In the genomic region with DNA sequence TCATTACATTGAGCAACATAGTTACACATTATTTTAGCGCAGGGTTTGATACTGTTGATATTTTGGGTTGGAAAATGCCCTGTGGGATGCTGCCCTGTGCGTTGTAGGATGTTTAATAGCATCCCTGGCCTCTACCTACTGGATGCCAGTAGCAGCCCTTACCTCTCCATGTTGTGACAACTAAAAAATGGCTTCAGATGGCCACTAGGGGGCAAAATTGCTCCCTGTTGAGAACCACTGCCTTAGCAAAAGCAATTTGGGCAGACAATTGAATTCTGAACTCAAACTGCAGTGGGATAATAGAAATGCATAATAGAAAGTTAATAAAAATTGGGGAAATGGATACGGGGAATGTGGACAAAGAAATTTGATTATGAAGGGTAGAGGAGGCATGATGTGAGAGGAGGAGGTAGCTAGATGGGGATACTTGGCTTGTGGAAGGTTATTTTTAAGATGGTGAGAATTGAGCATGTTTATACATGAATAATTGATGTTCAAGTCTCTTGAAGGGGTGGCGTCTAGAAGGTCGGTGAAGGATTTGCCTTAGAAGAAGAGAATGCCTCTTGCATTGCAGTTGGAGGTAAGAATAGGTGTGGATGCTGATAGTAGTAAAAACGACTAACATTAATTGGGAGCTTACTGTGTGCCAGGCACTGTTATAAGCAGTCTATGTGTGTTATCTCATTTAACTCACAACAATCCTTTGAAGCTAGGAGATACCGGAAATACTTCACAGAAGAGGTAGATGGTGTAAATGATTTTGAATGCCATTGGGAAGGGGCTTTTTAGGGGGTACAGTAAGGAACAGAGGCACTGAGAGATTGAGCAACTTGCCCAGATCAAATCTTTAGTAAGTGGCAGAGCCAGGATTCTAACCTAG, we compare ENCODE assay signal across 8 cellular contexts. TPM values are rescaled to one million over a fixed set of nuclear protein-coding genes. Genes with fewer than 3 reads are reported as not detected.
DNase-seq lines count a peak whose midpoint lies in the region; ATAC-seq lines count a peak whose summit lies in the region.

No MANE protein-coding gene starts in this region.

- no peaks in the 10 kb centered on the region for H3K27me3 ChIP-seq in SJCRH30

- H3K4me1 Mint-ChIP-seq in activated naive CD8-positive, alpha-beta T cell (ENCODE audit: low read depth), result peaks cover 7% of the 10 kb centered on the region

- peak; percentile 72 for DNase-seq in EH (ENCODE audit: low read depth)
- DNase-seq in LoVo (ENCODE audit: low spot score), result peak; percentile 48
- peak; percentile 60 to 83 for DNase-seq in SJCRH30
- no peak for DNase-seq in left ventricle myocardium superior
- peak; percentile 14 for DNase-seq in skeletal muscle cell (ENCODE audit: low read depth)

- peak overlapping the region; percentile 72 for H3K27ac Mint-ChIP-seq in activated naive CD8-positive, alpha-beta T cell

- H3K4me3 ChIP-seq in SJCRH30 (no peak overlapping the region), skeletal muscle cell (ENCODE audit: low read depth, low read length) (no peak overlapping the region)

- no peaks in the 10 kb centered on the region for H3K27me3 Mint-ChIP-seq in activated naive CD8-positive, alpha-beta T cell

- peaks cover 20% of the 10 kb centered on the region for H3K36me3 Mint-ChIP-seq in activated naive CD8-positive, alpha-beta T cell

- H3K27ac ChIP-seq in SJCRH30, result no peak overlapping the region

- no peaks in the 10 kb centered on the region for H3K4me1 ChIP-seq in SJCRH30

- ATAC-seq in left ventricle myocardium superior (peak; percentile 50), HG03378 (IDR thresholded peaks at IDR 0.05; ENCODE audit: unreplicated experiment) (no peak), HG02571 (IDR thresholded peaks at IDR 0.05; ENCODE audit: unreplicated experiment) (no peak)

- intact Hi-C loops in left ventricle myocardium superior (cut with micrococcal nuclease), result no loop called here

- no peak overlapping the region for H3K4me3 Mint-ChIP-seq in activated naive CD8-positive, alpha-beta T cell

- no peaks in the 10 kb centered on the region for H3K9me3 ChIP-seq in SJCRH30 (replicated peaks)

- peaks cover 58% of the 10 kb centered on the region for H3K36me3 ChIP-seq in SJCRH30

- no peaks in the 10 kb centered on the region for H3K9me3 Mint-ChIP-seq in activated naive CD8-positive, alpha-beta T cell (ENCODE audit: low read depth)

RNA-seq across cellular contexts. Expression of gene HEATR9, which starts 19.0 kb away (rescaled TPM):
- not detected in 2 replicates for total RNA-seq in SJCRH30 (2014; rRNA removed; shearing (Covaris generic))
- not detected for total RNA-seq in left ventricle myocardium superior

RNA-seq across cellular contexts. Expression of gene CCL5, which starts 30.5 kb away (rescaled TPM):
- total RNA-seq in SJCRH30 (2014; rRNA removed; shearing (Covaris generic)), result not detected in 2 replicates
- 4.2 TPM for total RNA-seq in left ventricle myocardium superior

RNA-seq across cellular contexts. Expression of gene TAF15, which starts 40.4 kb away (rescaled TPM):
- 43.9 and 60.6 TPM in 2 replicates for total RNA-seq in SJCRH30 (2014; rRNA removed; shearing (Covaris generic))
- 110 TPM for total RNA-seq in left ventricle myocardium superior

RNA-seq across cellular contexts. Expression of gene MMP28, which starts 54.3 kb away (rescaled TPM):
- not detected in 2 replicates for total RNA-seq in SJCRH30 (2014; rRNA removed; shearing (Covaris generic))
- 1.5 TPM for total RNA-seq in left ventricle myocardium superior
